In the genomic region with DNA sequence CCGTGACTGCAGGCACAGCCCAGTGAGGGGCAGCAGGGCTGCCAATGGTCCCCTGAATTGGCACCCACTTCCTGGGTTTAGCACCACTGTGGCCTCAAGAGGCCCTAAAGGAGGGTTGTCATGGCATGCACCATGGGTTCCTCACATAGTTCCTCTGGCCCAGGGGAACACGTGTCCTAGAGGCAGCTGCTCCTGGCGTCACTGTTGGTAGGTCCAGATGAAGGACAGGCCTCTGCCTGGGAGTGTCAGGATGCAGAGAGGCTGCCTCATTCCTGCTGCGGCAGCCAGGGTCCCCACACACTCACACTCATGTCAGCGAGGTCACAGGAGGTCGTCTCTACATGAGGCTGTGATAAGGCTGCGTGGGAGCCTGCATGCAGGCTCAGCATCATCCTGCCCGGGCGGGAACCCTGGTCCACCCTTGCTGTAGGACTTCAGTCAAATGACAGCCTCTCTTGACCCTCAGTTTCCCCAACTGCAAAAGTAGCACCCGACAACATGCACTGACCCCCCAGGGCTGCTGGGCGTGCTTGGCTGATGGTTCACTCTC, we compare ENCODE assay signal across 9 cellular contexts. TPM values are rescaled to one million over a fixed set of nuclear protein-coding genes. Genes with fewer than 3 reads are reported as not detected.
DNase-seq lines count a peak whose midpoint lies in the region; ATAC-seq and TF ChIP-seq lines count a peak whose summit lies in the region.
"Had no signal": no experiment of that assay in that cellular context is flagged by ENCODE, and none has a peak within 500 bp of the region (broad histone marks: within the 10 kb centered on the region; RNA-seq: fewer than 3 reads in every experiment).

No MANE protein-coding gene starts in this region.

- peak overlapping the region; percentile 98 for H2AFZ ChIP-seq in MM.1S (ENCODE audit: low read length)

- 88 to 95% methylated on average over 9 to 11 of the region's 11 CpGs for WGBS in endodermal cell (ENCODE audit: insufficient coverage in 1 of 2, insufficient read length in 1 of 2), 2 experiments

- no peaks in the 10 kb centered on the region for H3F3A ChIP-seq in MM.1S (ENCODE audit: insufficient read depth, low read length)

- H3K4me1 Mint-ChIP-seq in Calu3 (ENCODE audit: low read depth, unreplicated experiment) (peaks cover 15% of the 10 kb centered on the region), endodermal cell (peaks cover 14% of the 10 kb centered on the region), osteocyte (ENCODE audit: unreplicated experiment) (peaks cover 10% of the 10 kb centered on the region)

- peak overlapping the region; percentile 81 for H3K4me3 ChIP-seq in MM.1S (ENCODE audit: low read length)
- no peak overlapping the region for H3K4me3 ChIP-seq in endodermal cell (ENCODE audit: low read length)

- H3K27me3 ChIP-seq in MM.1S (replicated peaks; ENCODE audit: insufficient read depth, low read length) (no peaks in the 10 kb centered on the region), endodermal cell (ENCODE audit: control insufficient read depth, insufficient read depth, low read length, poor library complexity, severe bottlenecking) (peaks cover 3% of the 10 kb centered on the region)
- H3K27me3 ChIP-seq: MG63 had no signal

- ATAC-seq in GM21786 (IDR thresholded peaks at IDR 0.05; ENCODE audit: unreplicated experiment), result no peak

- peak overlapping the region; percentile 99 for H3K4me2 ChIP-seq in MM.1S (ENCODE audit: low read depth, low read length)

- H3K4me1 ChIP-seq in MM.1S (ENCODE audit: low read length) (peaks cover 5% of the 10 kb centered on the region; the same call in 1 of the 2 replicates), endodermal cell (ENCODE audit: control insufficient read depth, insufficient read depth, low read length) (no peaks in the 10 kb centered on the region)

- no peaks in the 10 kb centered on the region for H3K27me3 Mint-ChIP-seq in Calu3 (ENCODE audit: unreplicated experiment)
- H3K27me3 Mint-ChIP-seq in endodermal cell (ENCODE audit: insufficient read depth), result peaks cover 3% of the 10 kb centered on the region
- no peaks in the 10 kb centered on the region for H3K27me3 Mint-ChIP-seq in osteocyte (ENCODE audit: unreplicated experiment)

- no TSS peak for BruUV-seq in Calu3 (replicated peaks; lab: Mats Ljungman, UMichigan)

- no peaks in the 10 kb centered on the region for H4K20me1 ChIP-seq in MM.1S (ENCODE audit: insufficient read depth, low read length)

- DNase-seq in Calu3 (no peak), MM.1S (no peak), endodermal cell (no peak), osteocyte (ENCODE audit: extremely low spot score, unreplicated experiment) (no peak), iPS-NIHi11 (ENCODE audit: low spot score) (no peak), NCI-H187 (lab: John Stamatoyannopoulos, UW) (no peak), NCI-H82 (lab: John Stamatoyannopoulos, UW) (no peak)

- H3K27ac Mint-ChIP-seq in Calu3 (ENCODE audit: unreplicated experiment), result no peak overlapping the region
- no peak overlapping the region for H3K27ac Mint-ChIP-seq in endodermal cell
- H3K27ac Mint-ChIP-seq in osteocyte (ENCODE audit: unreplicated experiment), result no peak overlapping the region

- CTCF ChIA-PET in Calu3 (lab: Charles Lee), result interaction anchor here (1.2 kb wide), 1 partner anchor 25 kb away, joined by 4 read pairs; no protein-coding TSS in a partner anchor

- H3K27ac ChIP-seq in MM.1S (ENCODE audit: low read length) (no peak overlapping the region), endodermal cell (ENCODE audit: low read depth, low read length) (no peak overlapping the region)

- H3K9ac ChIP-seq in MM.1S (ENCODE audit: low read length) (peak overlapping the region; percentile 64; the same call in 1 of the 2 replicates), endodermal cell (ENCODE audit: extremely low read depth, low read length, poor library complexity, severe bottlenecking) (no peak overlapping the region)

- no peaks in the 10 kb centered on the region for H3K36me3 ChIP-seq in MM.1S (replicated peaks; ENCODE audit: insufficient read depth, low read length)
- H3K36me3 ChIP-seq in endodermal cell (ENCODE audit: control insufficient read depth, insufficient read depth, low read length), result no peaks in the 10 kb centered on the region
- H3K36me3 ChIP-seq: MG63 had no signal

- no peaks in the 10 kb centered on the region for H3K9me2 ChIP-seq in MM.1S (replicated peaks; ENCODE audit: insufficient read depth, low read length)

- TF ChIP-seq CTCF in Calu3 (IDR thresholded peaks at IDR 0.05; ENCODE audit: unreplicated experiment) (no peak), MM.1S (IDR thresholded peaks at IDR 0.05; ENCODE audit: low read length) (no peak), endodermal cell (conservative IDR thresholded peaks at IDR 0.05) (no peak), osteocyte (IDR thresholded peaks at IDR 0.05) (no peak)

- H3K9me3 Mint-ChIP-seq in Calu3 (ENCODE audit: low read depth, unreplicated experiment) (no peaks in the 10 kb centered on the region), endodermal cell (no peaks in the 10 kb centered on the region), osteocyte (ENCODE audit: unreplicated experiment) (no peaks in the 10 kb centered on the region)

- no peaks in the 10 kb centered on the region for H3K9me3 ChIP-seq in MM.1S (replicated peaks; ENCODE audit: insufficient read depth, low read length)
- H3K9me3 ChIP-seq in endodermal cell (ENCODE audit: control insufficient read depth, low read length), result no peaks in the 10 kb centered on the region
- H3K9me3 ChIP-seq: MG63 had no signal

- H3K4me3 Mint-ChIP-seq in Calu3 (ENCODE audit: low read depth, unreplicated experiment), result peak overlapping the region; percentile 87
- peak overlapping the region; percentile 56 for H3K4me3 Mint-ChIP-seq in endodermal cell
- H3K4me3 Mint-ChIP-seq in osteocyte (ENCODE audit: unreplicated experiment), result peak overlapping the region; percentile 62

- H3K79me2 ChIP-seq in MM.1S (ENCODE audit: low read length), result no peaks in the 10 kb centered on the region

- intact Hi-C loops in Calu3 (cut with micrococcal nuclease; ENCODE audit: unreplicated experiment), result loop anchor here (1.0 to 10.0 kb wide), 3 partner anchors 137 to 330 kb away; no protein-coding TSS in a partner anchor

- H3K36me3 Mint-ChIP-seq in Calu3 (ENCODE audit: insufficient read depth, unreplicated experiment) (peaks cover 13% of the 10 kb centered on the region), endodermal cell (ENCODE audit: low read depth) (no peaks in the 10 kb centered on the region), osteocyte (ENCODE audit: unreplicated experiment) (no peaks in the 10 kb centered on the region)

RNA-seq across cellular contexts. Expression of a gene that starts 26.1 kb away (rescaled TPM):
- total RNA-seq in Calu3 (2022) (36.6 and 37.6 TPM in 2 replicates), endodermal cell (10 to 100 TPM in 1 of 2 donors, 1 to 10 TPM in 1; 6.9 to 10.3 TPM), osteocyte (7.9 and 8.0 TPM in 2 replicates)
- 8.2 TPM for polyA plus RNA-seq in endodermal cell (2013, experiment 1 of 2)
- 7.4 TPM for polyA plus RNA-seq in endodermal cell (2013, experiment 2 of 2)

RNA-seq across cellular contexts. Expression of a gene that starts 58.3 kb away (rescaled TPM):
- total RNA-seq in Calu3 (2022) (30.5 and 35.0 TPM in 2 replicates), endodermal cell (10 to 100 TPM; 29.3 to 35.2 TPM), osteocyte (19.1 and 21.4 TPM in 2 replicates)
- polyA plus RNA-seq in endodermal cell (2013, experiment 1 of 2), result 27.5 TPM
- 22.1 TPM for polyA plus RNA-seq in endodermal cell (2013, experiment 2 of 2)
